8 cellular contexts compared by ENCODE assay signal in the genomic region with DNA sequence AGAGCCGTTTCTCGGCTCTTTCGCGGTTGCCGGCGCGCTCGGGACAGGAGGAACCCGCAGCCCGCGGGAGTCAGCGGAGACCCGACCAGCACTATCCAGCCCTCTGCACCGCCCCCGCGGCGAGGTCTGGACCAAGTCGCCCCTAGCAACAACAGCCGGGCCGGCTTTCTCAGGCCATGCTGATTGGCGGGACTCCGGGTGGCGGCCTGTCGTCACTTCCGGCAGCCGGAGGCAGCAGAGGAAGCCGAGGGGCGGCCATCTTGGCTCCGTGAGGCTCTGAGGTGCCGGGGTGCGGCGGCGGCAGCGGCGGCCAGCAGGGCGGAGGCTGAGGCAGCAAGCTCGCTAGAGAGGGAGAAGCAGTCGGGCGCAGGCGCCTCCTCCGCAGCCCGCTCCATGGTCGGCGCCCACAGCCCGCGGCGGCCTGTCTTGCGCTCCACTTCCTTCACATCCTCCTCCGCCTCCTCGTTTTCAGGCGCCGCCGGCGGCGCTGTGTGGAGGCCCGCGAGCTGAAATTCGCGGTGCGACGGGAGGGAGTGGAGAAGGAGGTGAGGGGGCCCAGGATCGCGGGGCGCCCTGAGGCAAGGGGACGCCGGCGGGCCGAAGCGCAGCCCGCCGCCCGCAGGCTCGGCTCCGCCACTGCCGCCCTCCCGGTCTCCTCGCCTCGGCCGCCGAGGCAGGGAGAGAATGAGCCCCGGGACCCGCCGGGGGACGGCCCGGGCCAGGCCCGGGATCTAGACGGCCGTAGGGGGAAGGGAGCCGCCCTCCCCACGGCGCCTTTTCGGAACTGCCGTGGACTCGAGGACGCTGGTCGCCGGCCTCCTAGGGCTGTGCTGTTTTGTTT. TPM values are rescaled to one million over a fixed set of nuclear protein-coding genes. Genes with fewer than 3 reads are reported as not detected.
DNase-seq lines count a peak whose midpoint lies in the region; ATAC-seq and TF ChIP-seq lines count a peak whose summit lies in the region.

A gene (plus strand): TSS at position 263 of the 841 bp plus-strand sequence. CDS start 615 bp downstream, outside the sequence.

- H3K9ac ChIP-seq in mammary epithelial cell (ENCODE audit: insufficient read depth, low read length): peak within 1 kb of the TSS; percentile 89
- H3K9ac ChIP-seq in iPS-20b (ENCODE audit: low read depth, low read length): peak within 1 kb of the TSS; percentile 92

- dilution Hi-C loops in mammary epithelial cell (cut with HindIII; ENCODE audit: low sequenced_read_pairs): no loop called here

- ATAC-seq in GM18907 (IDR thresholded peaks at IDR 0.05; ENCODE audit: unreplicated experiment): peak; percentile 93
- ATAC-seq in HG03159 (IDR thresholded peaks at IDR 0.05; ENCODE audit: unreplicated experiment): peak; percentile 92

- H2AFZ ChIP-seq in mammary epithelial cell (ENCODE audit: low read depth, low read length): peak within 1 kb of the TSS; percentile 78

- peaks cover 3% of the 10 kb centered on the region for H4K20me1 ChIP-seq in mammary epithelial cell (ENCODE audit: insufficient read depth, low read length)

- H3K4me3 ChIP-seq in WERI-Rb-1 (ENCODE audit: low read depth, low read length): peak within 1 kb of the TSS; percentile 57
- H3K4me3 ChIP-seq in mammary epithelial cell (replicated peaks in 1 of 3; ENCODE audit: insufficient read depth in 1 of 3, low read depth in 2 of 3, low read length in 3 of 3): peak within 1 kb of the TSS; percentile 71 to 99 (median 93)
- H3K4me3 ChIP-seq in iPS-20b (ENCODE audit: low read length): peak within 1 kb of the TSS; percentile 88
- H3K4me3 ChIP-seq in skin epidermis: peak within 1 kb of the TSS; percentile 79 to 99 (median 88)

- intact Hi-C loops in mammary epithelial cell (cut with micrococcal nuclease): loop anchor here (1.0 kb wide), 1 partner anchor 13 kb away; no protein-coding TSS in a partner anchor

- H3K4me2 ChIP-seq in mammary epithelial cell (ENCODE audit: insufficient read depth, low read depth, low read length): peak within 1 kb of the TSS; percentile 99

- DNase-seq in AG08395 (ENCODE audit: low spot score): peak; percentile 97
- DNase-seq in NCI-H2227 (lab: John Stamatoyannopoulos, UW; ENCODE audit: unreplicated experiment): peak; percentile 97
- peak; percentile 97 for DNase-seq in WERI-Rb-1
- peak; percentile 97 for DNase-seq in mammary epithelial cell

- H3K36me3 ChIP-seq in WERI-Rb-1 (peaks cover 8% of the 10 kb centered on the region), mammary epithelial cell (ENCODE audit: insufficient read depth, low read length) (no peaks in the 10 kb centered on the region), iPS-20b (ENCODE audit: insufficient read depth, low read depth, low read length) (no peaks in the 10 kb centered on the region)

- H3K9me3 ChIP-seq in WERI-Rb-1 (ENCODE audit: severe bottlenecking): peaks cover 2% of the 10 kb centered on the region
- H3K9me3 ChIP-seq in mammary epithelial cell (replicated peaks; ENCODE audit: insufficient read depth, low read length): no peaks in the 10 kb centered on the region
- no peaks in the 10 kb centered on the region for H3K9me3 ChIP-seq in iPS-20b (ENCODE audit: insufficient read depth, low read depth, low read length)

- peak within 1 kb of the TSS; percentile 91 for H3K27ac ChIP-seq in WERI-Rb-1
- peak within 1 kb of the TSS; percentile 75 for H3K27ac ChIP-seq in mammary epithelial cell (ENCODE audit: insufficient read depth, low read depth, low read length)
- H3K27ac ChIP-seq in iPS-20b (ENCODE audit: low read length): peak within 1 kb of the TSS; percentile 76
- H3K27ac ChIP-seq in skin epidermis: peak within 1 kb of the TSS; percentile 90 to 100 (median 97)

- H3K79me2 ChIP-seq in mammary epithelial cell (ENCODE audit: insufficient read depth, low read length): peaks cover 66% of the 10 kb centered on the region

- BruUV-seq in mammary epithelial cell (replicated peaks; lab: Mats Ljungman, UMichigan): no TSS peak

- in situ Hi-C loops in mammary epithelial cell (cut with MboI; ENCODE audit: low sequenced_read_pairs in 2 of 2): no loop called here

- 2% methylated on average over 15 of the region's 97 CpGs for whole genome bisulfite sequencing in mammary epithelial cell (ENCODE audit: low coverage, missing lambda C conversion rate)

- peak; percentile 1; the same call in 1 of the 2 replicates for TF ChIP-seq CTCF in WERI-Rb-1 (IDR thresholded peaks at IDR 0.05; ENCODE audit: low read depth, low read length)
- peak in 1 of 2 donors; percentile 2 for TF ChIP-seq CTCF in mammary epithelial cell (conservative IDR thresholded peaks at IDR 0.05 in 1 of 2, IDR thresholded peaks at IDR 0.05 in 1 of 2; ENCODE audit: extremely low read depth in 1 of 2, insufficient read depth in 1 of 2, low read depth in 1 of 2, low read length in 2 of 2)

- CTCF ChIA-PET in mammary epithelial cell (lab: Charles Lee; ENCODE audit: low non-redundant PET): no interaction called here

- peaks cover 24% of the 10 kb centered on the region for H3K4me1 ChIP-seq in mammary epithelial cell (ENCODE audit: insufficient read depth, low read length)
- H3K4me1 ChIP-seq in iPS-20b (ENCODE audit: insufficient read depth, low read length): peaks cover 8% of the 10 kb centered on the region; the same call in 1 of the 2 replicates

- no peaks in the 10 kb centered on the region for H3K27me3 ChIP-seq in WERI-Rb-1 (ENCODE audit: insufficient read depth, low read depth, severe bottlenecking)
- H3K27me3 ChIP-seq in mammary epithelial cell (ENCODE audit: insufficient read depth, low read length): no peaks in the 10 kb centered on the region
- H3K27me3 ChIP-seq in iPS-20b (ENCODE audit: insufficient read depth, low read length): peaks cover 20% of the 10 kb centered on the region

RNA-seq across cellular contexts. Expression of the gene that starts here (rescaled TPM):
- 100 to 1,000 TPM in 1 of 2 donors, 10 to 100 TPM in 1; 85.7 to 175 TPM for total RNA-seq in mammary epithelial cell
- 87.2 TPM for polyA plus RNA-seq in mammary epithelial cell
- 171 TPM for polyA minus RNA-seq in mammary epithelial cell

Comparison
In these comparisons a context has a peak if more than half of its experiments do, and no peak if none do; other contexts are left out.
1. Peak in every context shown above with its lines: DNase-seq, ATAC-seq, H3K4me3 ChIP-seq and H3K27ac ChIP-seq.